Comparison of ENCODE assay signal across 21 cellular contexts in the genomic region with DNA sequence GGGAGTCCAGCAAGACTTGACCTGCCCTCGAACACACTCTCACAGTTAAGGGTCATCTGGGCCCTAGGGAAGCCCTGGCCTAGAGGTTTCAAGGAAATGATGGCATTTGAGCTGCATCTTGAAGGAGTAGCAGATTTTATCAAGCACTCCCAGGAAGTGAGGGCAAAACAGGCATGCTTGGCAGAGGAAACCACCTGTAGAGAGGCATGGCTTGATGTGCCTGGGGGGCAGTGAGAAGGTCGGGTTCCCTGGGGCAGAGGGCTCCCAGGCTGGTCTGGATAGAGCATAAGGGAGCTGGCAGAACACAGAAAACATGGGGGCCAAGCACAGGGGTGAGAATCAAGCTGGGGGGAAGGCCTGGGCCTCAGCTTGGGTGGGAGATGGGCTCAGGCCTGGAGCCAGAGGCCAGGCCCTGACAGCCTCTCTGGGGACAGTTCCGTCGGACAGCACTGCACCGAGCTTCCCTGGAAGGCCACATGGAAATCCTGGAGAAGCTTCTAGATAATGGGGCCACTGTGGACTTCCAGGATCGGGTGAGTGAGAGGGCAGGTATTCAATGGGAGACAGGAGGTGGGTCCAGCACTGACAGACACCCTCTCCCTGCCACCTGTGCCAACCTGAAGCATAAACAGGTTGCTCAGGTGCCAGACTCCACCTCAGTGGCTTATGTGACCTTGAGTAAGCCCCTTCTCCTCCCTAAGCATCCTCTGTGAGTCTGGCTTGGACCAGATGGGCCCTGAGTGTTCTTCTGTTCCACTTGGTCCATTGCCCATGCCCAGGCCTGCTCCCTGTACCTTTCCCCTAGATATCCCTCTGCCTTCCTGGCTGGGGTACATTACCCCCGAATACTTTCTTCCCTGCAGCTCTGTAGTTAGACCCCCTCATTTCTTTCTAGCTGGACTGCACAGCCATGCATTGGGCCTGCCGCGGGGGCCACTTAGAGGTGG. TPM values are rescaled to one million over a fixed set of nuclear protein-coding genes. Genes with fewer than 3 reads are reported as not detected.
"Had no signal": no experiment of that assay in that cellular context is flagged by ENCODE, and none has a peak within 500 bp of the region (broad histone marks: within the 10 kb centered on the region; RNA-seq: fewer than 3 reads in every experiment).

No MANE protein-coding gene starts in this region.

- H3K4me1 ChIP-seq: prostate gland, testis had no signal

- DNase-seq: activated CD4-positive, alpha-beta T cell treated with anti-CD3 and anti-CD28 coated beads for 1 hour; activated gamma-delta T cell; dermis blood vessel endothelial cell; effector memory CD4-positive, alpha-beta T cell; occipital lobe; right cardiac atrium; stimulated activated CD4-positive, alpha-beta T cell treated with anti-CD3 and anti-CD28 coated beads, Interleukin-4, amount 100 ng/mL, for 24 hours; testis; WERI-Rb-1 had no signal

- H3K27me3 ChIP-seq: esophagus muscularis mucosa, testis had no signal

- H3K27ac Mint-ChIP-seq: activated naive CD8-positive, alpha-beta T cell; stimulated activated memory B cell treated with anti-CD40 and anti-IgM and Interleukin-4, amounts not matched to agents 10 μg/mL and 1 μg/mL and 100 μg/mL, for 72 hours; type B pancreatic cell had no signal

- FAIRE-seq: bronchial epithelial cell, endothelial cell of umbilical vein had no signal

- H3K27ac ChIP-seq: esophagus muscularis mucosa, prostate gland, testis, WERI-Rb-1 had no signal

- H3K9me3 Mint-ChIP-seq: nephron; stimulated activated memory B cell treated with anti-CD40 and anti-IgM and Interleukin-4, amounts not matched to agents 10 μg/mL and 1 μg/mL and 100 μg/mL, for 72 hours; type B pancreatic cell had no signal

- H3K27me3 Mint-ChIP-seq: activated naive CD8-positive, alpha-beta T cell; stimulated activated memory B cell treated with anti-CD40 and anti-IgM and Interleukin-4, amounts not matched to agents 10 μg/mL and 1 μg/mL and 100 μg/mL, for 72 hours; type B pancreatic cell had no signal

- H3K4me3 ChIP-seq: esophagus muscularis mucosa, prostate gland, smooth muscle cell, testis had no signal

- H3K4me3 Mint-ChIP-seq: activated naive CD8-positive, alpha-beta T cell; nephron; stimulated activated memory B cell treated with anti-CD40 and anti-IgM and Interleukin-4, amounts not matched to agents 10 μg/mL and 1 μg/mL and 100 μg/mL, for 72 hours; type B pancreatic cell had no signal

- H3K4me1 Mint-ChIP-seq: stimulated activated memory B cell treated with anti-CD40 and anti-IgM and Interleukin-4, amounts not matched to agents 10 μg/mL and 1 μg/mL and 100 μg/mL, for 72 hours had no signal

- ATAC-seq: right cardiac atrium; stimulated activated memory B cell treated with anti-CD40 and anti-IgM and Interleukin-4, amounts not matched to agents 10 μg/mL and 1 μg/mL and 100 μg/mL, for 72 hours had no signal

- H3K9me3 ChIP-seq: esophagus muscularis mucosa, prostate gland, testis had no signal

- H3K36me3 ChIP-seq: prostate gland, WERI-Rb-1 had no signal

- H3K36me3 Mint-ChIP-seq: activated naive CD8-positive, alpha-beta T cell; stimulated activated memory B cell treated with anti-CD40 and anti-IgM and Interleukin-4, amounts not matched to agents 10 μg/mL and 1 μg/mL and 100 μg/mL, for 72 hours; type B pancreatic cell had no signal

RNA-seq across cellular contexts. Expression of a gene that starts 3.5 kb away (rescaled TPM):
- total RNA-seq: activated CD8-positive, alpha-beta memory T cell treated with anti-CD3 and anti-CD28 coated beads for 36 hours; smooth muscle cell; T-helper 2 cell treated with Interferon-gamma antibody and Interleukin-4, amounts not matched to agents 100 ng/mL and 5 ng/mL, for 36 hours had no signal

RNA-seq across cellular contexts. Expression of a gene that starts 8.1 kb away (rescaled TPM):
- total RNA-seq: mesenteric fat pad, occipital lobe, smooth muscle cell had no signal

RNA-seq across cellular contexts. Expression of a gene that starts 8.8 kb away (rescaled TPM):
- total RNA-seq: activated CD8-positive, alpha-beta memory T cell treated with anti-CD3 and anti-CD28 coated beads for 36 hours; endothelial cell of umbilical vein; mesenteric fat pad; occipital lobe; smooth muscle cell; T-helper 2 cell treated with Interferon-gamma antibody and Interleukin-4, amounts not matched to agents 100 ng/mL and 5 ng/mL, for 36 hours had no signal
- polyA plus RNA-seq: endothelial cell of umbilical vein, smooth muscle cell had no signal
